22 cellular contexts compared by ENCODE assay signal in genomic region chr5:74337252-74338100, GRCh38.
A peak's percentile ranks its signal among the peaks of the same experiment; 100 is the strongest.
DNase-seq lines count a peak whose midpoint lies in the region; ATAC-seq, FAIRE-seq and TF ChIP-seq lines count a peak whose summit lies in the region.
"Had no signal": no experiment of that assay in that cellular context is flagged by ENCODE, and none has a peak within 500 bp of the region (broad histone marks: within the 10 kb centered on the region; RNA-seq: fewer than 3 reads in every experiment).

No MANE protein-coding gene starts in this region.

- TF ChIP-seq CTCF in Loucy (conservative IDR thresholded peaks at IDR 0.05; ENCODE audit: low read length) (no peak), astrocyte (IDR thresholded peaks at IDR 0.05; ENCODE audit: insufficient read depth, low read depth, low read length) (no peak), psoas muscle (IDR thresholded peaks at IDR 0.05) (no peak)

- H3K4me3 Mint-ChIP-seq in astrocyte (ENCODE audit: unreplicated experiment), result no peak overlapping the region
- H3K4me3 Mint-ChIP-seq: activated CD8-positive, alpha-beta T cell treated with anti-CD3 and anti-CD28 coated beads for 36 hours; CD8-positive, alpha-beta T cell; stimulated activated naive CD8-positive, alpha-beta T cell treated with anti-CD3 and anti-CD28 coated beads, Interleukin-15, amount 100 ng/mL, for 72 hours; type B pancreatic cell had no signal

- no peaks in the 10 kb centered on the region for H3K36me3 ChIP-seq in Loucy (ENCODE audit: insufficient read depth, low read length)
- H3K36me3 ChIP-seq in astrocyte (ENCODE audit: insufficient read depth, low read length), result no peaks in the 10 kb centered on the region
- no peaks in the 10 kb centered on the region for H3K36me3 ChIP-seq in psoas muscle (ENCODE audit: insufficient read depth in 1 of 2, low read depth in 1 of 2)
- H3K36me3 ChIP-seq in H7 (replicated peaks; ENCODE audit: control insufficient read depth, insufficient read depth, low read length), result no peaks in the 10 kb centered on the region
- H3K36me3 ChIP-seq: pancreas had no signal

- H4K20me1 ChIP-seq in Loucy (ENCODE audit: insufficient read depth, low read length, poor library complexity, severe bottlenecking) (no peaks in the 10 kb centered on the region), astrocyte (ENCODE audit: insufficient read depth, low read length) (no peaks in the 10 kb centered on the region)

- H2AFZ ChIP-seq in Loucy (ENCODE audit: low read length), result no peak overlapping the region
- H2AFZ ChIP-seq in astrocyte (ENCODE audit: low read depth, low read length), result no peak overlapping the region

- DNase-seq in astrocyte (ENCODE audit: low read depth) (no peak), left colon (no peak), psoas muscle (no peak), RPMI8226 (no peak), H7 (no peak), anterior cingulate cortex (lab: John Stamatoyannopoulos, UW) (no peak)
- DNase-seq: activated CD8-positive, alpha-beta T cell treated with anti-CD3 and anti-CD28 coated beads for 36 hours; activated naive CD4-positive, alpha-beta T cell treated with Interleukin-2 at 50 U/mL for 16 hours; activated T-cell treated with anti-CD3 and anti-CD28 coated beads, Interleukin-2, amount 50 U/mL, for 1 hour; CD8-positive, alpha-beta T cell; effector CD8-positive, alpha-beta T cell; GF-D8; GOT3; NCI-H1092; NCI-H2081 treated with DMSO at 0.1 percent for 48 hours; NCI-H446; pancreas; stimulated activated CD4-positive, alpha-beta T cell treated with anti-CD3 and anti-CD28 coated beads, Interleukin-4, amount 100 ng/mL, for 1 hour; stimulated activated naive CD8-positive, alpha-beta T cell treated with anti-CD3 and anti-CD28 coated beads, Interleukin-15, amount 100 ng/mL, for 72 hours had no signal

- peak overlapping the region; percentile 55 for H3K27ac Mint-ChIP-seq in astrocyte (ENCODE audit: unreplicated experiment)
- H3K27ac Mint-ChIP-seq: activated CD8-positive, alpha-beta T cell treated with anti-CD3 and anti-CD28 coated beads for 36 hours; CD8-positive, alpha-beta T cell; stimulated activated naive CD8-positive, alpha-beta T cell treated with anti-CD3 and anti-CD28 coated beads, Interleukin-15, amount 100 ng/mL, for 72 hours; type B pancreatic cell had no signal

- H3K27me3 ChIP-seq in Loucy (ENCODE audit: insufficient read depth, low read length, poor library complexity, severe bottlenecking) (peaks cover 17% of the 10 kb centered on the region), astrocyte (ENCODE audit: insufficient read depth, low read length) (no peaks in the 10 kb centered on the region), psoas muscle (ENCODE audit: insufficient read depth in 3 of 3, low read length in 2 of 3) (no peaks in the 10 kb centered on the region), H7 (ENCODE audit: control insufficient read depth, insufficient read depth, low read length) (no peaks in the 10 kb centered on the region)
- H3K27me3 ChIP-seq: pancreas had no signal

- no peaks in the 10 kb centered on the region for H3K9me3 Mint-ChIP-seq in astrocyte (ENCODE audit: unreplicated experiment)
- H3K9me3 Mint-ChIP-seq: activated CD8-positive, alpha-beta T cell treated with anti-CD3 and anti-CD28 coated beads for 36 hours; CD8-positive, alpha-beta T cell; stimulated activated naive CD8-positive, alpha-beta T cell treated with anti-CD3 and anti-CD28 coated beads, Interleukin-15, amount 100 ng/mL, for 72 hours; type B pancreatic cell had no signal

- H3K79me2 ChIP-seq in Loucy (ENCODE audit: insufficient read depth, low read length) (no peaks in the 10 kb centered on the region), astrocyte (ENCODE audit: insufficient read depth, low read length) (no peaks in the 10 kb centered on the region)

- H3K36me3 Mint-ChIP-seq in astrocyte (ENCODE audit: low read depth, unreplicated experiment), result no peaks in the 10 kb centered on the region
- H3K36me3 Mint-ChIP-seq: CD8-positive, alpha-beta T cell; type B pancreatic cell had no signal

- H3K9ac ChIP-seq in Loucy (ENCODE audit: low read depth, low read length, poor library complexity, severe bottlenecking), result no peak overlapping the region
- no peak overlapping the region for H3K9ac ChIP-seq in astrocyte (ENCODE audit: low read length)

- H3K27ac ChIP-seq in astrocyte (ENCODE audit: low read depth, low read length) (no peak overlapping the region), psoas muscle (no peak overlapping the region)
- H3K27ac ChIP-seq: pancreas had no signal

- no peaks in the 10 kb centered on the region for H3K9me2 ChIP-seq in Loucy (replicated peaks; ENCODE audit: low read depth, low read length)

- intact Hi-C loops in left colon (cut with DNase I, micrococcal nuclease), result no loop called here
- intact Hi-C loops in psoas muscle (cut with DNase I), result no loop called here

- H3K4me1 ChIP-seq in Loucy (ENCODE audit: insufficient read depth, low read length, poor library complexity, severe bottlenecking) (no peaks in the 10 kb centered on the region), astrocyte (ENCODE audit: insufficient read depth, low read length) (no peaks in the 10 kb centered on the region), psoas muscle (peaks cover 16% of the 10 kb centered on the region)
- H3K4me1 ChIP-seq: pancreas had no signal

- H3K4me2 ChIP-seq in Loucy (ENCODE audit: low read depth, low read length, poor library complexity, severe bottlenecking), result peak overlapping the region; percentile 12
- no peak overlapping the region for H3K4me2 ChIP-seq in astrocyte (ENCODE audit: low read length)

- no peaks in the 10 kb centered on the region for H3F3A ChIP-seq in Loucy (ENCODE audit: low read depth)

- WGBS in psoas muscle, 3 donors, result 61 to 67% (median 61%) methylated on average over 9 of the region's 9 CpGs

- H3K4me1 Mint-ChIP-seq in astrocyte (ENCODE audit: low read depth, unreplicated experiment), result peaks cover 29% of the 10 kb centered on the region
- H3K4me1 Mint-ChIP-seq: stimulated activated naive CD8-positive, alpha-beta T cell treated with anti-CD3 and anti-CD28 coated beads, Interleukin-15, amount 100 ng/mL, for 72 hours had no signal

- no peaks in the 10 kb centered on the region for H3K9me3 ChIP-seq in Loucy (ENCODE audit: insufficient read depth, low read depth, low read length)
- no peaks in the 10 kb centered on the region for H3K9me3 ChIP-seq in astrocyte (ENCODE audit: insufficient read depth, low read depth, low read length)
- no peaks in the 10 kb centered on the region for H3K9me3 ChIP-seq in psoas muscle
- H3K9me3 ChIP-seq: pancreas had no signal

- ATAC-seq in left colon (peak; percentile 33), psoas muscle (peak in 3 of 4 donors; percentile 26 to 56 (median 45))
- ATAC-seq: activated CD4-positive, CD25-positive, alpha-beta regulatory T cell treated with anti-CD3 and anti-CD28 coated beads, Interleukin-2, amount 50 U/mL, for 24 hours; activated CD8-positive, alpha-beta T cell treated with anti-CD3 and anti-CD28 coated beads for 36 hours; CD8-positive, alpha-beta T cell; pancreas; stimulated activated naive CD8-positive, alpha-beta T cell treated with anti-CD3 and anti-CD28 coated beads, Interleukin-15, amount 100 ng/mL, for 72 hours had no signal

- FAIRE-seq in astrocyte (lab: Jason Lieb, UNC), result no peak
- FAIRE-seq: pancreas had no signal

- H3K4me3 ChIP-seq in Loucy (ENCODE audit: low read length, poor library complexity, severe bottlenecking) (no peak overlapping the region), astrocyte (ENCODE audit: insufficient read depth, low read depth, low read length) (no peak overlapping the region), psoas muscle (no peak overlapping the region), H7 (ENCODE audit: insufficient read depth, low read depth, low read length) (no peak overlapping the region)
- H3K4me3 ChIP-seq: pancreas had no signal

- H3K27me3 Mint-ChIP-seq in astrocyte (ENCODE audit: low read depth, unreplicated experiment), result no peaks in the 10 kb centered on the region
- H3K27me3 Mint-ChIP-seq: type B pancreatic cell had no signal
